ENCODE assay signal across 9 cellular contexts in genomic region chr22:20567371-20567847, GRCh38. TPM values are rescaled to one million over a fixed set of nuclear protein-coding genes. Genes with fewer than 3 reads are reported as not detected.
DNase-seq lines count a peak whose midpoint lies in the region; ATAC-seq and TF ChIP-seq lines count a peak whose summit lies in the region.
"Had no signal": no experiment of that assay in that cellular context is flagged by ENCODE, and none has a peak within 500 bp of the region (broad histone marks: within the 10 kb centered on the region; RNA-seq: fewer than 3 reads in every experiment).

No MANE protein-coding gene starts in this region.

- no peak for TF ChIP-seq POLR2A in sigmoid colon (IDR thresholded peaks at IDR 0.05)

- ATAC-seq in T-cell (replicated peaks in 1 of 4), result no peak
- no peak for ATAC-seq in GM21515 (IDR thresholded peaks at IDR 0.05; ENCODE audit: unreplicated experiment)
- ATAC-seq in GM19328 (IDR thresholded peaks at IDR 0.05; ENCODE audit: unreplicated experiment), result no peak

- peak overlapping the region; percentile 43 for H3K9ac ChIP-seq in fibroblast of lung (ENCODE audit: insufficient read depth, low read length)

- H3K79me2 ChIP-seq in fibroblast of lung (ENCODE audit: control insufficient read depth, insufficient read depth, low read length), result peaks cover 19% of the 10 kb centered on the region

- H3K27me3 ChIP-seq in fibroblast of lung (ENCODE audit: control insufficient read depth, insufficient read depth, low read length) (no peaks in the 10 kb centered on the region), sigmoid colon (no peaks in the 10 kb centered on the region)

- H3K4me1 Mint-ChIP-seq in T-cell, result peaks cover 95 to 99% (median 95%) of the 10 kb centered on the region in 3 donors

- H3K4me3 Mint-ChIP-seq in T-cell, result peak overlapping the region; percentile 72 to 86 (median 79)

- POLR2A ChIA-PET in T-cell (lab: Charles Lee), result interaction anchor here in 1 of 2 donors (1.1 kb wide), 1 partner anchor 56 kb away, joined by 3 read pairs; no protein-coding TSS in a partner anchor

- H3K27ac ChIP-seq in fibroblast of lung (ENCODE audit: insufficient read depth, low read length) (peak overlapping the region; percentile 89), sigmoid colon (peak overlapping the region; percentile 58 to 77 (median 74))

- peaks cover 36% of the 10 kb centered on the region for H3K36me3 ChIP-seq in fibroblast of lung (ENCODE audit: control insufficient read depth, insufficient read depth, low read length)
- peaks cover 27 to 75% (median 41%) of the 10 kb centered on the region in 4 donors for H3K36me3 ChIP-seq in sigmoid colon

- H3K9me3 ChIP-seq in fibroblast of lung (ENCODE audit: control insufficient read depth, insufficient read depth, low read depth, low read length) (no peaks in the 10 kb centered on the region), sigmoid colon (no peaks in the 10 kb centered on the region)

- H3K4me3 ChIP-seq in fibroblast of lung (replicated peaks in 1 of 4; ENCODE audit: control extremely low read depth in 1 of 4, insufficient read depth in 1 of 4, low read depth in 3 of 4, low read length in 4 of 4) (no peak overlapping the region), sigmoid colon (no peak overlapping the region)

- in situ Hi-C loops in GM13976 (cut with MboI; ENCODE audit: low sequenced_read_pairs, unreplicated experiment), result no loop called here

- CTCF ChIA-PET in T-cell (lab: Charles Lee), result interaction anchor here (0.6 to 4.8 kb wide), 4 partner anchors 9 to 531 kb away, joined by 3 to 29 read pairs (median 3); no protein-coding TSS in a partner anchor

- no peak overlapping the region for H2AFZ ChIP-seq in fibroblast of lung (ENCODE audit: low read length)

- TF ChIP-seq EP300 in sigmoid colon (IDR thresholded peaks at IDR 0.05), result no peak

- peak overlapping the region; percentile 94 to 97 for H3K27ac Mint-ChIP-seq in T-cell

- H3K36me3 Mint-ChIP-seq in T-cell, result peaks cover 48% of the 10 kb centered on the region

- H3K4me2 ChIP-seq in fibroblast of lung (ENCODE audit: extremely low read depth, insufficient read depth, low read length), result peak overlapping the region; percentile 32

- intact Hi-C loops in sigmoid colon (cut with DNase I), result loop anchor here (5.0 kb wide), 1 partner anchor 130 kb away; no protein-coding TSS in a partner anchor

- DNase-seq in ELR (ENCODE audit: low read depth) (peak; percentile 90), T-cell (peak in 1 of 34 experiments; percentile 40), fibroblast of lung (ENCODE audit: low read depth in 2 of 2) (peak in 1 of 2 donors; percentile 76), sigmoid colon (no peak), SHP77 (lab: John Stamatoyannopoulos, UW) (no peak), GM13976 (ENCODE audit: low spot score) (no peak)
- DNase-seq: NCI-H1436 had no signal

- H3K9me3 Mint-ChIP-seq in T-cell, result no peaks in the 10 kb centered on the region

- no peaks in the 10 kb centered on the region for H4K20me1 ChIP-seq in fibroblast of lung (ENCODE audit: control insufficient read depth, extremely low read depth, insufficient read depth, low read length)

- 86 to 87% methylated on average over 6 of the region's 6 CpGs for WGBS in sigmoid colon, 2 donors

- H3K4me1 ChIP-seq in fibroblast of lung (ENCODE audit: control insufficient read depth, extremely low read depth, insufficient read depth, low read length), result peaks cover 44% of the 10 kb centered on the region
- H3K4me1 ChIP-seq in sigmoid colon, result peaks cover 0 to 40% (median 36%) of the 10 kb centered on the region in 4 donors

- no peaks in the 10 kb centered on the region for H3K27me3 Mint-ChIP-seq in T-cell

- TF ChIP-seq CTCF in fibroblast of lung (conservative IDR thresholded peaks at IDR 0.05 in 1 of 2, IDR thresholded peaks at IDR 0.05 in 1 of 2; ENCODE audit: low read depth in 1 of 2, low read length in 2 of 2) (no peak), sigmoid colon (IDR thresholded peaks at IDR 0.05) (no peak), GM13976 (IDR thresholded peaks at IDR 0.05; ENCODE audit: borderline replicate concordance, control extremely low read depth, extremely low read depth, insufficient read depth, missing control alignments) (no peak)

RNA-seq across cellular contexts. Expression of gene MED15, which starts 60.0 kb away (rescaled TPM):
- total RNA-seq in T-cell, result 100 to 1,000 TPM; 214 to 317 (median 262) TPM
- total RNA-seq in fibroblast of lung, result 15.7 and 28.6 TPM in 2 replicates
- 28.6 and 37.9 TPM in 2 replicates for polyA plus RNA-seq in fibroblast of lung
- polyA plus RNA-seq in fibroblast of lung (2012), result 56.0 and 61.8 TPM in 2 replicates
- polyA minus RNA-seq in fibroblast of lung (ENCODE audit: low replicate concordance), result 108 and 110 TPM in 2 replicates
- total RNA-seq in sigmoid colon, result 10 to 100 TPM; 26.4 to 75.3 (median 34.9) TPM
- 10 to 100 TPM; 25.8 to 86.8 (median 37.5) TPM for polyA plus RNA-seq in sigmoid colon
